Comparison of ENCODE assay signal across 8 cellular contexts in genomic region chr13:24512208-24513068, GRCh38. TPM values are rescaled to one million over a fixed set of nuclear protein-coding genes. Genes with fewer than 3 reads are reported as not detected.
DNase-seq lines count a peak whose midpoint lies in the region; ATAC-seq, FAIRE-seq and TF ChIP-seq lines count a peak whose summit lies in the region.

TSS of gene PARP4 (minus strand) at chr13:24512778. CDS start at chr13:24503776, 9,002 bp downstream.

- peaks cover 9% of the 10 kb centered on the region for H3K27me3 Mint-ChIP-seq in CD4-positive, CD25-positive, alpha-beta regulatory T cell

- TF ChIP-seq POLR2A in H1 (IDR thresholded peaks at IDR 0.05; ENCODE audit: control extremely low read depth in 1 of 2, low read depth in 2 of 2, low read length in 2 of 2): peak; percentile 79 to 89

- no peak within 1 kb of the TSS for H3K14ac ChIP-seq in H1 (ENCODE audit: insufficient read length)

- H3K9me3 Mint-ChIP-seq in CD4-positive, CD25-positive, alpha-beta regulatory T cell: no peaks in the 10 kb centered on the region

- POLR2A ChIA-PET in activated CD8-positive, alpha-beta memory T cell treated with anti-CD3 and anti-CD28 coated beads for 36 hours (lab: Charles Lee): interaction anchor here (0.5 kb wide), 1 partner anchor 22 kb away, joined by 4 read pairs; no protein-coding TSS in a partner anchor
- POLR2A ChIA-PET in H1 (lab: Charles Lee; ENCODE audit: partially characterized antibody): interaction anchor here (1.8 kb wide), 1 partner anchor 10 kb away, joined by 4 read pairs; no protein-coding TSS in a partner anchor

- peak within 1 kb of the TSS; percentile 100 for H3K4me3 ChIP-seq in CD4-positive, CD25-positive, alpha-beta regulatory T cell (ENCODE audit: low read depth, low read length)
- H3K4me3 ChIP-seq in H1 (ENCODE audit: extremely low read depth in 1 of 4, insufficient read depth in 2 of 4, low read depth in 3 of 4, low read length in 4 of 4) (peak within 1 kb of the TSS; percentile 76 to 93 (median 84)), mesendoderm (ENCODE audit: low read length) (peak within 1 kb of the TSS; percentile 76)

- no peak for TF ChIP-seq CTCF in H1 (IDR thresholded peaks at IDR 0.05; ENCODE audit: control extremely low read depth in 1 of 3, insufficient read depth in 1 of 3, low read depth in 1 of 3, low read length in 3 of 3)

- H4K5ac ChIP-seq in H1 (ENCODE audit: insufficient read length, low read depth, low read length) (peak within 1 kb of the TSS; percentile 73), mesendoderm (ENCODE audit: low read length) (peak within 1 kb of the TSS; percentile 39)

- no peak within 1 kb of the TSS for H3K23ac ChIP-seq in H1 (ENCODE audit: insufficient read length)
- peak within 1 kb of the TSS; percentile 48 for H3K23ac ChIP-seq in mesendoderm (ENCODE audit: low read length)

- H3K79me1 ChIP-seq in H1 (ENCODE audit: low read depth, low read length) (0 out of 2 replicates have a peak, but pooled peaks cover 3% of the 10 kb centered on the region), mesendoderm (ENCODE audit: low read length) (peaks cover 5% of the 10 kb centered on the region)

- no peak within 1 kb of the TSS for H2AK5ac ChIP-seq in H1 (ENCODE audit: low read depth, low read length)
- H2AK5ac ChIP-seq in mesendoderm (ENCODE audit: low read length): no peak within 1 kb of the TSS

- H4K8ac ChIP-seq in H1 (ENCODE audit: extremely low read depth, insufficient read depth, low read length): peak within 1 kb of the TSS; percentile 98
- no peak within 1 kb of the TSS for H4K8ac ChIP-seq in mesendoderm (ENCODE audit: low read depth, low read length)

- no peak for FAIRE-seq in H1 (lab: Jason Lieb, UNC)

- TF ChIP-seq EP300 in H1 (IDR thresholded peaks at IDR 0.05; ENCODE audit: borderline replicate concordance in 1 of 2, low read depth in 2 of 2, low read length in 2 of 2): no peak

- H2BK15ac ChIP-seq in H1 (ENCODE audit: low read length) (no peak within 1 kb of the TSS), mesendoderm (replicated peaks; ENCODE audit: low read depth) (no peak within 1 kb of the TSS)

- CTCF ChIA-PET in activated CD8-positive, alpha-beta memory T cell treated with anti-CD3 and anti-CD28 coated beads for 36 hours (lab: Charles Lee): no interaction called here
- CTCF ChIA-PET in H1 (lab: Charles Lee; ENCODE audit: partially characterized antibody): interaction anchor here (1.6 kb wide), 1 partner anchor 105 kb away, joined by 4 read pairs; no protein-coding TSS in a partner anchor

- peak; percentile 76 to 78 for ATAC-seq in CD4-positive, CD25-positive, alpha-beta regulatory T cell (ENCODE audit: low read depth in 2 of 2)
- peak; percentile 71 for ATAC-seq in GM19328 (IDR thresholded peaks at IDR 0.05; ENCODE audit: unreplicated experiment)
- ATAC-seq in HG03460 (IDR thresholded peaks at IDR 0.05; ENCODE audit: unreplicated experiment): peak; percentile 69

- H3K56ac ChIP-seq in H1 (replicated peaks; ENCODE audit: insufficient read length, low read depth, low read length) (peak within 1 kb of the TSS; percentile 84), mesendoderm (ENCODE audit: low read length) (peak within 1 kb of the TSS; percentile 98)

- H3K9me3 ChIP-seq in CD4-positive, CD25-positive, alpha-beta regulatory T cell (ENCODE audit: control insufficient read depth in 2 of 2, low read length in 2 of 2): no peaks in the 10 kb centered on the region
- H3K9me3 ChIP-seq in H1 (ENCODE audit: insufficient read depth in 2 of 2, low read depth in 1 of 2, low read length in 1 of 2): no peaks in the 10 kb centered on the region

- H3K79me2 ChIP-seq in H1 (ENCODE audit: control insufficient read depth in 1 of 2, insufficient read depth in 2 of 2, low read length in 2 of 2) (peaks cover 0 to 34% of the 10 kb centered on the region in 2 experiments; a peak in 2 of 4 replicates), mesendoderm (ENCODE audit: control insufficient read depth, insufficient read depth, low read length) (peaks cover 8% of the 10 kb centered on the region)

- H3K9ac ChIP-seq in H1 (replicated peaks in 1 of 4; ENCODE audit: extremely low read depth in 1 of 4, low read depth in 3 of 4, low read length in 3 of 4) (peak within 1 kb of the TSS; percentile 76 to 93 (median 79)), mesendoderm (ENCODE audit: low read length) (peak within 1 kb of the TSS; percentile 89)

- H2BK5ac ChIP-seq in H1 (ENCODE audit: low read depth, low read length) (peak within 1 kb of the TSS; percentile 86; the same call in 1 of the 2 replicates), mesendoderm (ENCODE audit: low read length) (peak within 1 kb of the TSS; percentile 85)

- peak within 1 kb of the TSS; percentile 66 for H3K27ac ChIP-seq in CD4-positive, CD25-positive, alpha-beta regulatory T cell (ENCODE audit: insufficient read depth, low read length, poor library complexity, severe bottlenecking)
- H3K27ac ChIP-seq in H1 (ENCODE audit: low read depth, low read length) (peak within 1 kb of the TSS; percentile 69; the same call in 1 of the 2 replicates), mesendoderm (ENCODE audit: low read depth, low read length) (peak within 1 kb of the TSS; percentile 52)

- H2AFZ ChIP-seq in H1 (ENCODE audit: low read length): peak within 1 kb of the TSS; percentile 94

- DNase-seq in CD4-positive, CD25-positive, alpha-beta regulatory T cell: peak; percentile 63 to 81 (median 66)
- DNase-seq in NOMO-1 treated with DMSO at 0.1 percent for 48 hours (lab: John Stamatoyannopoulos, UW; ENCODE audit: unreplicated experiment): peak; percentile 85
- DNase-seq in H1 (ENCODE audit: low read depth in 1 of 2, low spot score in 2 of 2): peak in 1 of 2 experiments; percentile 82
- peak; percentile 89 for DNase-seq in mesendoderm
- DNase-seq in stimulated activated CD8-positive, alpha-beta memory T cell treated with anti-CD3 and anti-CD28 coated beads, Interleukin-15, amount 100 ng/mL, for 4 hours (ENCODE audit: low read depth in 2 of 2): peak; percentile 25 to 37

- peaks cover 6% of the 10 kb centered on the region for H3K36me3 Mint-ChIP-seq in CD4-positive, CD25-positive, alpha-beta regulatory T cell

- H3K36me3 ChIP-seq in CD4-positive, CD25-positive, alpha-beta regulatory T cell (ENCODE audit: control insufficient read depth, insufficient read depth, low read length): peaks cover 5% of the 10 kb centered on the region
- H3K36me3 ChIP-seq in H1 (ENCODE audit: control insufficient read depth in 2 of 4, insufficient read depth in 4 of 4, low read length in 3 of 4) (no peaks in the 10 kb centered on the region), mesendoderm (ENCODE audit: control insufficient read depth, insufficient read depth, low read length) (no peaks in the 10 kb centered on the region)

- 1% methylated on average over 57 of the region's 68 CpGs; no CpG with 5 or more reads in 1 of the 2 experiments for WGBS in H1 (ENCODE audit: extremely low coverage in 1 of 2, insufficient coverage in 1 of 2, insufficient read length in 1 of 2, insufficient replicate concordance in 2 of 2, low coverage in 1 of 2, low lambda C conversion rate in 2 of 2, missing lambda C conversion rate in 1 of 2), 2 experiments
- WGBS in mesendoderm (ENCODE audit: extremely low coverage, insufficient coverage, low lambda C conversion rate): no CpG with 5 or more reads among the region's 68 CpGs

- H3K27me3 ChIP-seq in CD4-positive, CD25-positive, alpha-beta regulatory T cell (ENCODE audit: control insufficient read depth, insufficient read depth, low read length): no peaks in the 10 kb centered on the region
- H3K27me3 ChIP-seq in H1 (replicated peaks in 1 of 4; ENCODE audit: control insufficient read depth in 3 of 4, extremely low read depth in 1 of 4, insufficient read depth in 3 of 4, low read length in 3 of 4) (no peaks in the 10 kb centered on the region), mesendoderm (ENCODE audit: insufficient read depth, low read length, poor library complexity) (no peaks in the 10 kb centered on the region)

- peak within 1 kb of the TSS; percentile 39 for H4K91ac ChIP-seq in H1 (replicated peaks; ENCODE audit: insufficient read length, low read length)

- no peak within 1 kb of the TSS for H2BK120ac ChIP-seq in H1 (replicated peaks; ENCODE audit: low read depth, low read length)
- no peak within 1 kb of the TSS for H2BK120ac ChIP-seq in mesendoderm (ENCODE audit: low read depth, low read length)

- peaks cover 14 to 43% (median 26%) of the 10 kb centered on the region in 4 donors for H3K4me1 Mint-ChIP-seq in CD4-positive, CD25-positive, alpha-beta regulatory T cell

- H3K18ac ChIP-seq in H1 (ENCODE audit: extremely low read depth, low read length): peak within 1 kb of the TSS; percentile 72
- H3K18ac ChIP-seq in mesendoderm (ENCODE audit: low read length): peak within 1 kb of the TSS; percentile 82

- H3K4ac ChIP-seq in H1 (replicated peaks; ENCODE audit: insufficient read length, low read depth, low read length) (no peak within 1 kb of the TSS), mesendoderm (ENCODE audit: low read depth, low read length) (peak within 1 kb of the TSS; percentile 93)

- peak within 1 kb of the TSS; percentile 94 to 97 (median 95) for H3K27ac Mint-ChIP-seq in CD4-positive, CD25-positive, alpha-beta regulatory T cell

- peaks cover 4% of the 10 kb centered on the region for H3K23me2 ChIP-seq in H1 (ENCODE audit: low read depth, low read length)

- H4K20me1 ChIP-seq in H1 (replicated peaks in 1 of 2; ENCODE audit: control insufficient read depth in 1 of 2, insufficient read depth in 2 of 2, low read length in 2 of 2): no peaks in the 10 kb centered on the region

- H3K4me1 ChIP-seq in CD4-positive, CD25-positive, alpha-beta regulatory T cell (ENCODE audit: control insufficient read depth, insufficient read depth, low read length, poor library complexity, severe bottlenecking): peaks cover 26% of the 10 kb centered on the region
- H3K4me1 ChIP-seq in H1 (replicated peaks in 1 of 4; ENCODE audit: control insufficient read depth in 3 of 4, insufficient read depth in 4 of 4, low read length in 3 of 4) (peaks cover 0 to 7% (median under 1%) of the 10 kb centered on the region in 4 experiments; a peak in 2 of 7 replicates), mesendoderm (ENCODE audit: control insufficient read depth, low read depth, low read length) (peaks cover 4% of the 10 kb centered on the region)

- no peak for TF ChIP-seq RAD21 in H1 (IDR thresholded peaks at IDR 0.05 in 1 of 2, conservative IDR thresholded peaks at IDR 0.05 in 1 of 2; ENCODE audit: low read depth in 2 of 2, low read length in 2 of 2)

- H3K4me3 Mint-ChIP-seq in CD4-positive, CD25-positive, alpha-beta regulatory T cell: peak within 1 kb of the TSS; percentile 93 to 98 (median 94)

- H3K4me2 ChIP-seq in H1 (ENCODE audit: insufficient read depth in 1 of 2, low read depth in 2 of 2, low read length in 2 of 2) (peak within 1 kb of the TSS; percentile 77 to 91), mesendoderm (ENCODE audit: low read length) (peak within 1 kb of the TSS; percentile 81)

- no peak within 1 kb of the TSS; the same call in 1 of the 2 replicates for H2BK12ac ChIP-seq in H1 (ENCODE audit: low read depth, low read length)

- H2BK20ac ChIP-seq in H1 (ENCODE audit: low read length): no peak within 1 kb of the TSS

RNA-seq across cellular contexts. Expression of gene PARP4, which starts in this region (rescaled TPM):
- 63.7 TPM for total RNA-seq in CD4-positive, CD25-positive, alpha-beta regulatory T cell
- polyA plus RNA-seq in CD4-positive, CD25-positive, alpha-beta regulatory T cell: 10 to 100 TPM; 61.4 to 71.8 (median 67.0) TPM
- total RNA-seq in activated CD8-positive, alpha-beta memory T cell treated with anti-CD3 and anti-CD28 coated beads for 36 hours: 10 to 100 TPM; 27.5 to 28.7 TPM
- total RNA-seq in H1 (2021; fragmentation: NEBNext Ultra II Directional; extraction: Animal tissue kit (Norgen Biotek cat#: 25700)): 36.8 and 40.3 TPM in 2 replicates
- 16.5 and 22.2 TPM in 2 replicates for polyA plus RNA-seq in H1 (2011; rRNA removed)
- 22.1 TPM for polyA plus RNA-seq in H1 (2011; cell fraction: cytosol; rRNA removed)
- polyA plus RNA-seq in H1 (2011; cell fraction: nucleus; rRNA removed): 32.8 TPM
- 21.9 to 33.5 TPM (median 25.1 TPM) in 4 replicates for polyA plus RNA-seq in H1 (2012, experiment 1 of 2)
- 2.1 TPM for polyA plus RNA-seq in H1 (2012, experiment 2 of 2)
- 24.3 TPM for polyA plus RNA-seq in H1 (2013, experiment 1 of 2)
- polyA plus RNA-seq in H1 (2013, experiment 2 of 2): 24.1 TPM
- polyA minus RNA-seq in H1 (2011; rRNA and poly(A)+ RNA removed): 59.6 and 73.5 TPM in 2 replicates
- 26.0 TPM for polyA minus RNA-seq in H1 (2011; cell fraction: cytosol; rRNA and poly(A)+ RNA removed)
- 50.1 TPM for polyA minus RNA-seq in H1 (2011; cell fraction: nucleus; rRNA and poly(A)+ RNA removed)
- 16.8 TPM for polyA plus RNA-seq in mesendoderm (2013, experiment 1 of 2)
- polyA plus RNA-seq in mesendoderm (2013, experiment 2 of 2): 17.0 TPM
